ENCODE assay signal across 35 cellular contexts in genomic region chr5:59458966-59459729, GRCh38.
"Had no signal": no experiment of that assay in that cellular context is flagged by ENCODE, and none has a peak within 500 bp of the region (broad histone marks: within the 10 kb centered on the region; RNA-seq: fewer than 3 reads in every experiment).

No MANE protein-coding gene starts in this region.

- H3K27me3 Mint-ChIP-seq: activated B cell treated with CpG ODN at 0.5 μM for 24 hours had no signal

- H3K36me3 ChIP-seq: adrenal gland, breast epithelium, Peyer's patch, SJSA1 had no signal

- H3K4me1 ChIP-seq: adrenal gland, breast epithelium, Peyer's patch, SJSA1 had no signal

- H3K36me3 Mint-ChIP-seq: activated CD4-positive, alpha-beta memory T cell treated with anti-CD3 and anti-CD28 coated beads for 36 hours; activated naive CD4-positive, alpha-beta T cell treated with anti-CD3 and anti-CD28 coated beads, Interleukin-2, amount 50 U/mL, for 72 hours had no signal

- FAIRE-seq: astrocyte had no signal

- H3K27me3 ChIP-seq: adrenal gland, body of pancreas, breast epithelium, Peyer's patch, SJSA1 had no signal

- DNase-seq: activated B cell treated with CpG ODN at 0.5 μM for 24 hours; activated CD4-positive, alpha-beta memory T cell treated with anti-CD3 and anti-CD28 coated beads for 36 hours; activated CD4-positive, alpha-beta T cell treated with anti-CD3 and anti-CD28 coated beads for 4 hours; activated CD4-positive, alpha-beta T cell treated with anti-CD3 and anti-CD28 coated beads, Interleukin-2, amount 50 U/mL, for 1 hour; activated CD4-positive, CD25-positive, alpha-beta regulatory T cell treated with anti-CD3 and anti-CD28 coated beads, Interleukin-2, amount 50 U/mL, for 72 hours; activated CD8-positive, alpha-beta memory T cell treated with anti-CD3 and anti-CD28 coated beads, Interleukin-2, amount 50 U/mL, for 4 hours; activated gamma-delta T cell treated with Interleukin-2 at 50 U/mL for 16 hours; activated naive CD4-positive, alpha-beta T cell treated with anti-CD3 and anti-CD28 coated beads for 36 hours; activated T-cell treated with anti-CD3 and anti-CD28 coated beads for 4 hours; activated T-cell treated with anti-CD3 and anti-CD28 coated beads, Interleukin-2, amount 50 U/mL, for 4 hours; adrenal gland; body of pancreas; MM.1S; MV-4-11; NCI-H1092; NCI-H1436 treated with DMSO at 0.1 percent for 48 hours; NCI-H1694 treated with DMSO at 0.1 percent for 48 hours; NCI-H2029; NCI-H510A; NCI-H526; NCI-H748 treated with DMSO at 0.1 percent for 48 hours; NK-92 treated with Interleukin-12 subunit alpha and Interleukin-12 subunit beta, amount 100 ng/mL, for 24 hours; PC-3; Peyer's patch; RPMI8226; SHP77 treated with DMSO at 0.1 percent for 48 hours; SK-N-SH had no signal

- H3K9me3 Mint-ChIP-seq: activated B cell treated with CpG ODN at 0.5 μM for 24 hours; activated CD4-positive, alpha-beta memory T cell treated with anti-CD3 and anti-CD28 coated beads for 36 hours; activated T-cell treated with anti-CD3 and anti-CD28 coated beads, Interleukin-2, amount 50 U/mL, for 4 hours; activated T-helper 1 cell treated with anti-CD3 and anti-CD28 coated beads, Interleukin-12 subunit alpha, Interleukin-12 subunit beta, Interleukin-2, Interleukin-4 antibody, amounts not matched to agents 30 ng/mL and 10 ng/mL and 1 ng/mL, durations not matched to agents 14 hours and 24 hours and 36 hours; T-helper 1 cell treated with Interleukin-12 subunit alpha and Interleukin-12 subunit beta and Interleukin-4 antibody, amounts not matched to agents 30 μg/mL and 1 μg/mL, for 36 hours; T-helper 2 cell treated with Interferon-gamma antibody and Interleukin-4, amounts not matched to agents 5 μg/mL and 100 μg/mL, for 36 hours had no signal

- H3K9me3 ChIP-seq: adrenal gland, body of pancreas, breast epithelium, Peyer's patch, SJSA1, SK-N-SH had no signal

- H3K27ac Mint-ChIP-seq: activated B cell treated with CpG ODN at 0.5 μM for 24 hours; activated CD4-positive, alpha-beta memory T cell treated with anti-CD3 and anti-CD28 coated beads for 36 hours; activated naive CD4-positive, alpha-beta T cell treated with anti-CD3 and anti-CD28 coated beads for 36 hours; activated naive CD4-positive, alpha-beta T cell treated with anti-CD3 and anti-CD28 coated beads, Interleukin-2, amount 50 U/mL, for 72 hours; activated T-helper 1 cell treated with anti-CD3 and anti-CD28 coated beads, Interleukin-12 subunit alpha, Interleukin-12 subunit beta, Interleukin-2, Interleukin-4 antibody, amounts not matched to agents 30 ng/mL and 10 ng/mL and 1 ng/mL, durations not matched to agents 14 hours and 24 hours and 36 hours; T-helper 1 cell treated with Interleukin-12 subunit alpha and Interleukin-12 subunit beta and Interleukin-4 antibody, amounts not matched to agents 30 μg/mL and 1 μg/mL, for 36 hours; T-helper 2 cell treated with Interferon-gamma antibody and Interleukin-4, amounts not matched to agents 5 μg/mL and 100 μg/mL, for 36 hours had no signal

- H3K4me1 Mint-ChIP-seq: activated B cell treated with CpG ODN at 0.5 μM for 24 hours had no signal

- ATAC-seq: activated naive CD4-positive, alpha-beta T cell treated with anti-CD3 and anti-CD28 coated beads, Interleukin-2, amount 50 U/mL, for 72 hours; activated T-cell treated with anti-CD3 and anti-CD28 coated beads, Interleukin-2, amount 50 U/mL, for 4 hours; body of pancreas; PC-3 had no signal

- H3K27ac ChIP-seq: adrenal gland, breast epithelium, KMS-11, Peyer's patch, SJSA1 had no signal

- H3K4me3 Mint-ChIP-seq: activated B cell treated with CpG ODN at 0.5 μM for 24 hours; activated CD4-positive, alpha-beta memory T cell treated with anti-CD3 and anti-CD28 coated beads for 36 hours; activated naive CD4-positive, alpha-beta T cell treated with anti-CD3 and anti-CD28 coated beads for 36 hours; activated T-cell treated with anti-CD3 and anti-CD28 coated beads, Interleukin-2, amount 50 U/mL, for 4 hours; activated T-helper 1 cell treated with anti-CD3 and anti-CD28 coated beads, Interleukin-12 subunit alpha, Interleukin-12 subunit beta, Interleukin-2, Interleukin-4 antibody, amounts not matched to agents 30 ng/mL and 10 ng/mL and 1 ng/mL, durations not matched to agents 14 hours and 24 hours and 36 hours; T-helper 1 cell treated with Interleukin-12 subunit alpha and Interleukin-12 subunit beta and Interleukin-4 antibody, amounts not matched to agents 30 μg/mL and 1 μg/mL, for 36 hours; T-helper 2 cell treated with Interferon-gamma antibody and Interleukin-4, amounts not matched to agents 5 μg/mL and 100 μg/mL, for 36 hours had no signal

- H3K4me3 ChIP-seq: adrenal gland, body of pancreas, breast epithelium, Peyer's patch, SJSA1 had no signal
